ENCODE assay signal across 1 cellular context in the genomic region with DNA sequence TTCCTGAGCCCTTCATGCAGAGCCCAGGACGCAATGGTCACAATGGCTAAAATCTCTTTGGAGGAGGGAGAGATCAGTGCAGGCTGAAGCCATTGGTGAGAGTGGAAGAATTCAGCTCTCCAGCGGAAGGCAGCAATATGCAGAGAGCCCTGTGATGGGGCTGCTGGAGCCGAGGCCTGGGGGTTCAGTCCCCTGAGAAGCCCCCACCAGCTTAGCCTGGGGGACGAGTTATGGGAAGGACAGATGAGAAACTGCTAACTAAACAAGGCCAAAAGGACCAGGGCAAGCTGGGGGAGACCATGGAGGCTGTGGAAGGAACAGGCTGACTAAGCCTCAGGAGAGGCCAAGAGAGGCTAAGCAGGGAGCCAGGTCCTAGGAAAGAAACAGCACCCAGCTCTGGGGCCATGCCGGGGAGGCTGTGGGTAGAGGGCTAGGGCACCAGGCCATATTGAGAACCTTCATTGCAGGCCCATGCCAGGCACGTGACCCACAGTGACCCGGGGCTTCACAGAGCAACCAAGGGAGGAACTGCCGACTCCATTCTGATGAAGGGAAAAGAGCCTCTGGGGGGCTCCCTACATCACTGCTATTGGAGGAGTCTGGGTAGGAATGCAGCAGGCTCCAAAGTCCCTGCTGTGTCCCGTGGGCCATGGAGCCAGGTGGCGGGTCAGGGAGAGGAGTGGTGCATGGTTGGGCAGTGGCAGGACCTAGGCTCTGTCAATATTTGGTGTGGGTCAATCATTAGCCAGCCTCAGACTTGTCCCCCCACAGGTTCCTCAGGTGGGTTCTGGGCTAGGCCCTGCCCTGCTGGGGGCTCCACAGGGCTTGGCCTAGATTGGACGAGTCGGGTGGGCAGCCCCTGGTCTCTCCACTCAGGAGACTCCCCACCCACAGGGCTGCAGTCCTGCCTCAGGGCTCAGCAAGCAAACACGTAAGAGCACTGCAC.
TF ChIP-seq lines count a peak whose summit lies in the region.

No MANE protein-coding gene starts in this region.

TF ChIP-seq in HepG2, 621 proteins besides CTCF, POLR2A, EP300 and RAD21 (continued from another document and continues in another):
- TF ChIP-seq GATAD1 (CRISPR knock-in tag; IDR thresholded peaks at IDR 0.05) (peak; percentile 70), MAFK (conservative IDR thresholded peaks at IDR 0.05 in 1 of 2, IDR thresholded peaks at IDR 0.05 in 1 of 2; ENCODE audit: low read length in 2 of 2) (0 out of 4 replicates have a peak, but pooled peaks of 1 of the 2 experiments have one; percentile 2), KLF11 (CRISPR knock-in tag; IDR thresholded peaks at IDR 0.05) (peak; percentile 65; the same call in 1 of the 2 replicates), ZNF383 (CRISPR knock-in tag; IDR thresholded peaks at IDR 0.05; ENCODE audit: borderline replicate concordance) (peak; percentile 21; the same call in 1 of the 2 replicates), ZNF501 (CRISPR knock-in tag; IDR thresholded peaks at IDR 0.05) (peak; percentile 99), NFRKB (IDR thresholded peaks at IDR 0.05) (no peak), KLF15 (CRISPR knock-in tag; IDR thresholded peaks at IDR 0.05; ENCODE audit: borderline replicate concordance) (peak; percentile 51; the same call in 1 of the 2 replicates), SUZ12 (IDR thresholded peaks at IDR 0.05; ENCODE audit: low read depth, low read length) (no peak; the same call in 1 of the 2 replicates), HIVEP1 (CRISPR knock-in tag; IDR thresholded peaks at IDR 0.05) (0 out of 2 replicates have a peak, but pooled peaks have one; percentile 43), YEATS4 (CRISPR knock-in tag; IDR thresholded peaks at IDR 0.05; ENCODE audit: borderline replicate concordance) (peak; percentile 88), SNAI1 (CRISPR knock-in tag; IDR thresholded peaks at IDR 0.05; ENCODE audit: borderline replicate concordance) (no peak; the same call in 1 of the 2 replicates), YY1 (IDR thresholded peaks at IDR 0.05; ENCODE audit: insufficient read depth, insufficient replicate concordance, low read depth, low read length) (peak; percentile 83), MIXL1 (CRISPR knock-in tag; IDR thresholded peaks at IDR 0.05) (peak; percentile 88; the same call in 1 of the 2 replicates), KDM5B (CRISPR knock-in tag; IDR thresholded peaks at IDR 0.05; ENCODE audit: borderline replicate concordance) (peak; percentile 64), PRMT3 (CRISPR knock-in tag; IDR thresholded peaks at IDR 0.05; ENCODE audit: borderline replicate concordance, low read depth) (peak; percentile 15; the same call in 1 of the 2 replicates), KAT2B (IDR thresholded peaks at IDR 0.05; ENCODE audit: borderline replicate concordance, low read depth, low read length) (0 out of 2 replicates have a peak, but pooled peaks have one; percentile 5), ZFP91 (CRISPR knock-in tag; IDR thresholded peaks at IDR 0.05; ENCODE audit: borderline replicate concordance) (peak; percentile 96), MED8 (CRISPR knock-in tag; IDR thresholded peaks at IDR 0.05; ENCODE audit: insufficient replicate concordance) (peak; percentile 67), RARG (CRISPR knock-in tag; IDR thresholded peaks at IDR 0.05; ENCODE audit: low read depth) (no peak), ARNT2 (CRISPR knock-in tag; IDR thresholded peaks at IDR 0.05; ENCODE audit: low read depth) (peak; percentile 84; the same call in 1 of the 2 replicates), ZC3H4 (CRISPR knock-in tag; IDR thresholded peaks at IDR 0.05; ENCODE audit: borderline replicate concordance) (no peak), NR1H2 (CRISPR knock-in tag; IDR thresholded peaks at IDR 0.05; ENCODE audit: borderline replicate concordance, low read depth) (no peak), ZNF83 (CRISPR knock-in tag; IDR thresholded peaks at IDR 0.05; ENCODE audit: borderline replicate concordance) (no peak), ATF7-NPFF (CRISPR knock-in tag; IDR thresholded peaks at IDR 0.05; ENCODE audit: low read depth) (0 out of 2 replicates have a peak, but pooled peaks have one; percentile 76), ZNF34 (CRISPR knock-in tag; IDR thresholded peaks at IDR 0.05; ENCODE audit: borderline replicate concordance) (peak; percentile 83), KLF12 (CRISPR knock-in tag; IDR thresholded peaks at IDR 0.05; ENCODE audit: borderline replicate concordance) (no peak), MEIS2 (CRISPR knock-in tag; IDR thresholded peaks at IDR 0.05) (no peak), TIGD3 (CRISPR knock-in tag; IDR thresholded peaks at IDR 0.05; ENCODE audit: borderline replicate concordance) (no peak), ZNF329 (CRISPR knock-in tag; IDR thresholded peaks at IDR 0.05; ENCODE audit: low read depth) (peak; percentile 74; the same call in 1 of the 2 replicates), ZMYM4 (CRISPR knock-in tag; IDR thresholded peaks at IDR 0.05) (peak; percentile 99), ZNF317 (CRISPR knock-in tag; IDR thresholded peaks at IDR 0.05) (peak; percentile 88), CENPT (CRISPR knock-in tag; IDR thresholded peaks at IDR 0.05; ENCODE audit: low read depth) (no peak), HDAC1 (CRISPR knock-in tag; IDR thresholded peaks at IDR 0.05) (peak; percentile 98), ATRX (CRISPR knock-in tag; IDR thresholded peaks at IDR 0.05; ENCODE audit: borderline replicate concordance) (no peak), RBM22 (optimal IDR thresholded peaks at IDR 0.05; ENCODE audit: low read length) (peak; percentile 64), ZNF781 (CRISPR knock-in tag; IDR thresholded peaks at IDR 0.05; ENCODE audit: borderline replicate concordance, not compliant biosample characterization) (peak; percentile 62), RFX3 (CRISPR knock-in tag; IDR thresholded peaks at IDR 0.05) (no peak), MATR3 (CRISPR knock-in tag; IDR thresholded peaks at IDR 0.05) (no peak), SNRNP70 (IDR thresholded peaks at IDR 0.05; ENCODE audit: low read depth, low read length) (no peak), MTA3 (CRISPR knock-in tag; IDR thresholded peaks at IDR 0.05) (no peak), ZNF646 (CRISPR knock-in tag; IDR thresholded peaks at IDR 0.05) (no peak)
- TF ChIP-seq, protein P1, sequence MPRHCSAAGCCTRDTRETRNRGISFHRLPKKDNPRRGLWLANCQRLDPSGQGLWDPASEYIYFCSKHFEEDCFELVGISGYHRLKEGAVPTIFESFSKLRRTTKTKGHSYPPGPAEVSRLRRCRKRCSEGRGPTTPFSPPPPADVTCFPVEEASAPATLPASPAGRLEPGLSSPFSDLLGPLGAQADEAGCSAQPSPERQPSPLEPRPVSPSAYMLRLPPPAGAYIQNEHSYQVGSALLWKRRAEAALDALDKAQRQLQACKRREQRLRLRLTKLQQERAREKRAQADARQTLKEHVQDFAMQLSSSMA (CRISPR knock-in tag; IDR thresholded peaks at IDR 0.05): peak; percentile 90; the same call in 1 of the 2 replicates
- TF ChIP-seq, protein P2, sequence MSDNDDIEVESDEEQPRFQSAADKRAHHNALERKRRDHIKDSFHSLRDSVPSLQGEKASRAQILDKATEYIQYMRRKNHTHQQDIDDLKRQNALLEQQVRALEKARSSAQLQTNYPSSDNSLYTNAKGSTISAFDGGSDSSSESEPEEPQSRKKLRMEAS (IDR thresholded peaks at IDR 0.05): peak; percentile 94
- TF ChIP-seq, protein P3, sequence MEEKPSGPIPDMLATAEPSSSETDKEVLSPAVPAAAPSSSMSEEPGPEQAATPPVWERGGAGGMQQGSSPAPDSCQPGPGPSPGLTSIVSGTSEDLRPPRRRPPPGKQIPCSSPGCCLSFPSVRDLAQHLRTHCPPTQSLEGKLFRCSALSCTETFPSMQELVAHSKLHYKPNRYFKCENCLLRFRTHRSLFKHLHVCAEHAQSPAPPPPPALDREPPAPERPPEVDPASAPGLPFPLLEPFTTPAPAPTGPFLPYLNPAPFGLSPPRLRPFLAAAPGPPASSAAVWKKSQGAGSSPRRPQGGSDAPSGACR (CRISPR knock-in tag; IDR thresholded peaks at IDR 0.05): peak; percentile 87
- TF ChIP-seq, protein P4, sequence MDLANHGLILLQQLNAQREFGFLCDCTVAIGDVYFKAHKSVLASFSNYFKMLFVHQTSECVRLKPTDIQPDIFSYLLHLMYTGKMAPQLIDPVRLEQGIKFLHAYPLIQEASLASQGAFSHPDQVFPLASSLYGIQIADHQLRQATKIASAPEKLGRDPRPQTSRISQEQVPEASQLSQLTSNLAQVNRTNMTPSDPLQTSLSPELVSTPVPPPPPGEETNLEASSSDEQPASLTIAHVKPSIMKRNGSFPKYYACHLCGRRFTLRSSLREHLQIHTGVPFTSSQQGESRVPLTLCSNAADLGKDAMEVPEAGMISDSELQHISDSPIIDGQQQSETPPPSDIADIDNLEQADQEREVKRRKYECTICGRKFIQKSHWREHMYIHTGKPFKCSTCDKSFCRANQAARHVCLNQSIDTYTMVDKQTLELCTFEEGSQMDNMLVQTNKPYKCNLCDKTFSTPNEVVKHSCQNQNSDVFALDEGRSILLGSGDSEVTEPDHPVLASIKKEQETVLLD (CRISPR knock-in tag; IDR thresholded peaks at IDR 0.05; ENCODE audit: low read depth): no peak
- TF ChIP-seq, protein P5, sequence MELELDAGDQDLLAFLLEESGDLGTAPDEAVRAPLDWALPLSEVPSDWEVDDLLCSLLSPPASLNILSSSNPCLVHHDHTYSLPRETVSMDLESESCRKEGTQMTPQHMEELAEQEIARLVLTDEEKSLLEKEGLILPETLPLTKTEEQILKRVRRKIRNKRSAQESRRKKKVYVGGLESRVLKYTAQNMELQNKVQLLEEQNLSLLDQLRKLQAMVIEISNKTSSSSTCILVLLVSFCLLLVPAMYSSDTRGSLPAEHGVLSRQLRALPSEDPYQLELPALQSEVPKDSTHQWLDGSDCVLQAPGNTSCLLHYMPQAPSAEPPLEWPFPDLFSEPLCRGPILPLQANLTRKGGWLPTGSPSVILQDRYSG (CRISPR knock-in tag; IDR thresholded peaks at IDR 0.05): peak; percentile 83; the same call in 1 of the 2 replicates
- TF ChIP-seq, protein P6, sequence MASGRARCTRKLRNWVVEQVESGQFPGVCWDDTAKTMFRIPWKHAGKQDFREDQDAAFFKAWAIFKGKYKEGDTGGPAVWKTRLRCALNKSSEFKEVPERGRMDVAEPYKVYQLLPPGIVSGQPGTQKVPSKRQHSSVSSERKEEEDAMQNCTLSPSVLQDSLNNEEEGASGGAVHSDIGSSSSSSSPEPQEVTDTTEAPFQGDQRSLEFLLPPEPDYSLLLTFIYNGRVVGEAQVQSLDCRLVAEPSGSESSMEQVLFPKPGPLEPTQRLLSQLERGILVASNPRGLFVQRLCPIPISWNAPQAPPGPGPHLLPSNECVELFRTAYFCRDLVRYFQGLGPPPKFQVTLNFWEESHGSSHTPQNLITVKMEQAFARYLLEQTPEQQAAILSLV (CRISPR knock-in tag; IDR thresholded peaks at IDR 0.05; ENCODE audit: borderline replicate concordance): 0 out of 2 replicates have a peak, but pooled peaks have one; percentile 82
